In the genomic region with DNA sequence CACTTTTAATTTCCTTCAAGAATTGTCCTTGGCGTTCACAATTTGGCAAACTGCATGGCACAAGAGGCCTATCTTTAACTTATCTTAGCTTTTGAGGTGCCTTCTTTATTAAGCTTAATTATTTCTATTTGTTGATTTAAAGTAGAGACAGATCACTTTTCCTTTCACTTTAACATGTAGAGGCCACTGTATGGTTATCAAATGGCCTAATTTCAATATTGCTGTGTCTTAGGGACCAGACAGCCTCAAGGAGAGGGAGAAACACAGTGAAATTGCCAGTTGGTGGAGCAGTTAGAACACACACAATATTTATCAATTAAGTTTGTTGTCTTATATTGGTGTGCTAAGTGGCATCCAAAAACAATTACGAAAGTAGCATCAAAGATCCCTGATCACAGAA, we compare ENCODE assay signal across 15 cellular contexts.
"Had no signal": no experiment of that assay in that cellular context is flagged by ENCODE, and none has a peak within 500 bp of the region (broad histone marks: within the 10 kb centered on the region; RNA-seq: fewer than 3 reads in every experiment).

No MANE protein-coding gene starts in this region.

- DNase-seq: activated CD4-positive, CD25-positive, alpha-beta regulatory T cell treated with anti-CD3 and anti-CD28 coated beads, Interleukin-2, amount 50 U/mL, for 72 hours; activated naive CD4-positive, alpha-beta T cell; activated naive CD8-positive, alpha-beta T cell treated with anti-CD3 and anti-CD28 coated beads, Interleukin-2, amount 10 ng/mL, durations not matched to agents 7 days and 5 days; central memory CD4-positive, alpha-beta T cell; foreskin fibroblast; kidney glomerular epithelial cell; mesenchymal stem cell; right lobe of liver; stimulated activated naive CD8-positive, alpha-beta T cell treated with anti-CD3 and anti-CD28 coated beads, Interleukin-15, Interleukin-2, amounts not matched to agents 100 U/mL and 50 U/mL, for 24 hours; trophoblast cell had no signal

- H3K4me3 Mint-ChIP-seq: activated naive CD8-positive, alpha-beta T cell treated with anti-CD3 and anti-CD28 coated beads, Interleukin-2, amount 10 ng/mL, durations not matched to agents 7 days and 5 days; activated T-helper 1 cell treated with anti-CD3 and anti-CD28 coated beads, Interleukin-12 subunit alpha, Interleukin-12 subunit beta, Interleukin-2, Interleukin-4 antibody, amounts not matched to agents 30 ng/mL and 10 ng/mL and 1 ng/mL, durations not matched to agents 14 hours and 24 hours and 36 hours; brain; nephron had no signal

- H3K27me3 ChIP-seq: right lobe of liver had no signal

- H3K27ac ChIP-seq: coronary artery, prostate gland, right lobe of liver had no signal

- H3K9me3 Mint-ChIP-seq: activated T-helper 1 cell treated with anti-CD3 and anti-CD28 coated beads, Interleukin-12 subunit alpha, Interleukin-12 subunit beta, Interleukin-2, Interleukin-4 antibody, amounts not matched to agents 30 ng/mL and 10 ng/mL and 1 ng/mL, durations not matched to agents 14 hours and 24 hours and 36 hours; nephron had no signal

- H3K27me3 Mint-ChIP-seq: activated naive CD8-positive, alpha-beta T cell treated with anti-CD3 and anti-CD28 coated beads, Interleukin-2, amount 10 ng/mL, durations not matched to agents 7 days and 5 days had no signal

- H3K9me3 ChIP-seq: prostate gland, right lobe of liver had no signal

- H3K4me1 Mint-ChIP-seq: activated naive CD8-positive, alpha-beta T cell treated with anti-CD3 and anti-CD28 coated beads, Interleukin-2, amount 10 ng/mL, durations not matched to agents 7 days and 5 days had no signal

- H3K4me3 ChIP-seq: coronary artery, prostate gland, right lobe of liver had no signal

- H3K27ac Mint-ChIP-seq: activated naive CD8-positive, alpha-beta T cell treated with anti-CD3 and anti-CD28 coated beads, Interleukin-2, amount 10 ng/mL, durations not matched to agents 7 days and 5 days; activated T-helper 1 cell treated with anti-CD3 and anti-CD28 coated beads, Interleukin-12 subunit alpha, Interleukin-12 subunit beta, Interleukin-2, Interleukin-4 antibody, amounts not matched to agents 30 ng/mL and 10 ng/mL and 1 ng/mL, durations not matched to agents 14 hours and 24 hours and 36 hours; brain; nephron had no signal

- H3K36me3 Mint-ChIP-seq: activated naive CD8-positive, alpha-beta T cell treated with anti-CD3 and anti-CD28 coated beads, Interleukin-2, amount 10 ng/mL, durations not matched to agents 7 days and 5 days; brain had no signal

- ATAC-seq: right lobe of liver; stimulated activated naive CD8-positive, alpha-beta T cell treated with anti-CD3 and anti-CD28 coated beads, Interleukin-15, Interleukin-2, amounts not matched to agents 100 U/mL and 50 U/mL, for 24 hours had no signal

- H3K4me1 ChIP-seq: prostate gland, right lobe of liver had no signal

- H3K36me3 ChIP-seq: prostate gland, right lobe of liver had no signal
